ENCODE assay signal across 1 cellular context in the genomic region with DNA sequence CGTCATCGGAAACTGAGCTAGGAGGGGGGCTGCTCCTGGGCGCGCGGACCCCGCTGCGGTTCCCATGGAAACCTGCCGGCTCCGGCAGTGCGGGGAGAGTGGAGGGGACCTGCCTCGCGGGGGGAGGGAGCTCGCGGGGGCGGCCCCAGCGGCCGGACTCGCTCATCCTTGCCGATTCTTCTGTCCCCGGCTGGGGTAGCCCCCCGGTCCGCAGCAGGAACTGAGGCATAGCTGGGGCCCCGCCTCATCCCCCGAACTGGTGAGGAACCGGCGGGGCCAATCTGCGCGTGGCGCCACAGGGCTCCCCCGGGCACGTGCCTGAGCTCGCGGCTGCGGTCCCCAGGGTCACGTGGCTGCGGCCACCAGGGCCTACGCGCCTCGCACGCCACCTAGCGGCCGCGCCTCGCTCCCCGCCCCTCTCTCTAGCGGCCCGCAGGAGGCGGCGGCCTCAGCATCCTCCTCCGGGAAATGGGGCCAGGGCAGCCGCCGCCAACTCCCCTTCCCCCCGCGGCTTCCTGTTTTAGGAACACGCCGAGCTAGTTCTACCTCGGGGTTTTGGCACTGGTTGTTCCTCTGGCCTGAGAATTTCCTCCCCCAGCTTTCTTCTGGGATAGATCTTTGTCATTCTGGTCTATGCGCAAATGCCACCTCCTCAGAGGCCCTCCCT.
TF ChIP-seq lines count a peak whose summit lies in the region.

No MANE protein-coding gene starts in this region.

TF ChIP-seq in K562, 482 proteins besides CTCF, POLR2A, EP300 and RAD21 (continues in another document):
- TF ChIP-seq ZNF197 (CRISPR knock-in tag; IDR thresholded peaks at IDR 0.05; ENCODE audit: low read depth) = no peak
- no peak for TF ChIP-seq SP2 (IDR thresholded peaks at IDR 0.05; ENCODE audit: extremely low read depth, low read depth, low read length, poor library complexity, severe bottlenecking)
- TF ChIP-seq, protein P1, sequence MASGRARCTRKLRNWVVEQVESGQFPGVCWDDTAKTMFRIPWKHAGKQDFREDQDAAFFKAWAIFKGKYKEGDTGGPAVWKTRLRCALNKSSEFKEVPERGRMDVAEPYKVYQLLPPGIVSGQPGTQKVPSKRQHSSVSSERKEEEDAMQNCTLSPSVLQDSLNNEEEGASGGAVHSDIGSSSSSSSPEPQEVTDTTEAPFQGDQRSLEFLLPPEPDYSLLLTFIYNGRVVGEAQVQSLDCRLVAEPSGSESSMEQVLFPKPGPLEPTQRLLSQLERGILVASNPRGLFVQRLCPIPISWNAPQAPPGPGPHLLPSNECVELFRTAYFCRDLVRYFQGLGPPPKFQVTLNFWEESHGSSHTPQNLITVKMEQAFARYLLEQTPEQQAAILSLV (tag; IDR thresholded peaks at IDR 0.05) = no peak
- no peak for TF ChIP-seq RBM15 (IDR thresholded peaks at IDR 0.05; ENCODE audit: insufficient read depth, low read length)
- no peak for TF ChIP-seq SNRNP70 (optimal IDR thresholded peaks at IDR 0.05; ENCODE audit: low read depth, low read length)
- TF ChIP-seq RB1 (IDR thresholded peaks at IDR 0.05; ENCODE audit: low read depth) = peak; percentile 97
- no peak for TF ChIP-seq ZNF408 (CRISPR knock-in tag; IDR thresholded peaks at IDR 0.05; ENCODE audit: low read depth)
- no peak for TF ChIP-seq PREB (CRISPR knock-in tag; IDR thresholded peaks at IDR 0.05)
- peak; percentile 90; the same call in 1 of the 2 replicates for TF ChIP-seq MTA3 (IDR thresholded peaks at IDR 0.05; ENCODE audit: borderline replicate concordance)
- peak; percentile 88 for TF ChIP-seq CTCFL (IDR thresholded peaks at IDR 0.05; ENCODE audit: borderline replicate concordance, insufficient read depth, low read depth, low read length, poor library complexity, severe bottlenecking)
- no peak for TF ChIP-seq ZNF134 (CRISPR knock-in tag; conservative IDR thresholded peaks at IDR 0.05)
- TF ChIP-seq DNMT1 (IDR thresholded peaks at IDR 0.05) = no peak
- TF ChIP-seq ZNF224 (CRISPR knock-in tag; IDR thresholded peaks at IDR 0.05) = peak; percentile 96
- TF ChIP-seq ZNF174 (CRISPR knock-in tag; IDR thresholded peaks at IDR 0.05) = no peak
- no peak; the same call in none of the 2 replicates for TF ChIP-seq MBD2 (IDR thresholded peaks at IDR 0.05; ENCODE audit: borderline replicate concordance, low read depth)
- TF ChIP-seq, protein P2, sequence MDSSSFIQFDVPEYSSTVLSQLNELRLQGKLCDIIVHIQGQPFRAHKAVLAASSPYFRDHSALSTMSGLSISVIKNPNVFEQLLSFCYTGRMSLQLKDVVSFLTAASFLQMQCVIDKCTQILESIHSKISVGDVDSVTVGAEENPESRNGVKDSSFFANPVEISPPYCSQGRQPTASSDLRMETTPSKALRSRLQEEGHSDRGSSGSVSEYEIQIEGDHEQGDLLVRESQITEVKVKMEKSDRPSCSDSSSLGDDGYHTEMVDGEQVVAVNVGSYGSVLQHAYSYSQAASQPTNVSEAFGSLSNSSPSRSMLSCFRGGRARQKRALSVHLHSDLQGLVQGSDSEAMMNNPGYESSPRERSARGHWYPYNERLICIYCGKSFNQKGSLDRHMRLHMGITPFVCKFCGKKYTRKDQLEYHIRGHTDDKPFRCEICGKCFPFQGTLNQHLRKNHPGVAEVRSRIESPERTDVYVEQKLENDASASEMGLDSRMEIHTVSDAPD (CRISPR knock-in tag; IDR thresholded peaks at IDR 0.05) = no peak
- no peak for TF ChIP-seq STAT5B (CRISPR knock-in tag; IDR thresholded peaks at IDR 0.05)
- TF ChIP-seq ZNF263 (CRISPR knock-in tag; IDR thresholded peaks at IDR 0.05; ENCODE audit: borderline replicate concordance) = peak; percentile 87
- no peak for TF ChIP-seq ZNF79 (CRISPR knock-in tag; IDR thresholded peaks at IDR 0.05; ENCODE audit: low read depth)
- TF ChIP-seq BRD9 (IDR thresholded peaks at IDR 0.05; ENCODE audit: low read depth, partially characterized antibody) = no peak
- TF ChIP-seq, protein P3, sequence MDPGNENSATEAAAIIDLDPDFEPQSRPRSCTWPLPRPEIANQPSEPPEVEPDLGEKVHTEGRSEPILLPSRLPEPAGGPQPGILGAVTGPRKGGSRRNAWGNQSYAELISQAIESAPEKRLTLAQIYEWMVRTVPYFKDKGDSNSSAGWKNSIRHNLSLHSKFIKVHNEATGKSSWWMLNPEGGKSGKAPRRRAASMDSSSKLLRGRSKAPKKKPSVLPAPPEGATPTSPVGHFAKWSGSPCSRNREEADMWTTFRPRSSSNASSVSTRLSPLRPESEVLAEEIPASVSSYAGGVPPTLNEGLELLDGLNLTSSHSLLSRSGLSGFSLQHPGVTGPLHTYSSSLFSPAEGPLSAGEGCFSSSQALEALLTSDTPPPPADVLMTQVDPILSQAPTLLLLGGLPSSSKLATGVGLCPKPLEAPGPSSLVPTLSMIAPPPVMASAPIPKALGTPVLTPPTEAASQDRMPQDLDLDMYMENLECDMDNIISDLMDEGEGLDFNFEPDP (CRISPR knock-in tag; IDR thresholded peaks at IDR 0.05) = no peak
- TF ChIP-seq NR2C1 (IDR thresholded peaks at IDR 0.05) = no peak
- no peak; the same call in 1 of the 2 replicates for TF ChIP-seq NR2C1 (tag; IDR thresholded peaks at IDR 0.05)
- TF ChIP-seq SPI1 (IDR thresholded peaks at IDR 0.05; ENCODE audit: borderline replicate concordance, low read depth, low read length) = no peak
- no peak for TF ChIP-seq RFX5 (IDR thresholded peaks at IDR 0.05; ENCODE audit: low read depth, low read length)
- TF ChIP-seq, protein P4, sequence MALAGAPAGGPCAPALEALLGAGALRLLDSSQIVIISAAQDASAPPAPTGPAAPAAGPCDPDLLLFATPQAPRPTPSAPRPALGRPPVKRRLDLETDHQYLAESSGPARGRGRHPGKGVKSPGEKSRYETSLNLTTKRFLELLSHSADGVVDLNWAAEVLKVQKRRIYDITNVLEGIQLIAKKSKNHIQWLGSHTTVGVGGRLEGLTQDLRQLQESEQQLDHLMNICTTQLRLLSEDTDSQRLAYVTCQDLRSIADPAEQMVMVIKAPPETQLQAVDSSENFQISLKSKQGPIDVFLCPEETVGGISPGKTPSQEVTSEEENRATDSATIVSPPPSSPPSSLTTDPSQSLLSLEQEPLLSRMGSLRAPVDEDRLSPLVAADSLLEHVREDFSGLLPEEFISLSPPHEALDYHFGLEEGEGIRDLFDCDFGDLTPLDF (CRISPR knock-in tag; IDR thresholded peaks at IDR 0.05) = peak; percentile 93
- TF ChIP-seq MTA1 (IDR thresholded peaks at IDR 0.05; ENCODE audit: borderline replicate concordance) = no peak
- TF ChIP-seq TRIM24 (IDR thresholded peaks at IDR 0.05) = peak in 1 of 2 experiments; percentile 54; a peak in 1 of 4 replicates
- TF ChIP-seq NCOA4 (IDR thresholded peaks at IDR 0.05; ENCODE audit: partially characterized antibody) = peak; percentile 82
- no peak for TF ChIP-seq ZNF766 (CRISPR knock-in tag; conservative IDR thresholded peaks at IDR 0.05)
- TF ChIP-seq FOXM1 (IDR thresholded peaks at IDR 0.05; ENCODE audit: low read depth) = no peak
- no peak for TF ChIP-seq FOXM1 (CRISPR knock-in tag; IDR thresholded peaks at IDR 0.05; ENCODE audit: low read depth)
- TF ChIP-seq ID3 (CRISPR knock-in tag; IDR thresholded peaks at IDR 0.05) = no peak
- peak; percentile 80 for TF ChIP-seq ID3 (tag; IDR thresholded peaks at IDR 0.05)
- no peak for TF ChIP-seq SMARCC2 (IDR thresholded peaks at IDR 0.05; ENCODE audit: low read depth)
- TF ChIP-seq MEIS2 (IDR thresholded peaks at IDR 0.05; ENCODE audit: partially characterized antibody) = no peak
- TF ChIP-seq XRCC5 (IDR thresholded peaks at IDR 0.05; ENCODE audit: low read depth, low read length) = 0 out of 2 replicates have a peak, but pooled peaks have one; percentile 52
- no peak; the same call in 1 of the 2 replicates for TF ChIP-seq CREB1 (IDR thresholded peaks at IDR 0.05)
- TF ChIP-seq CREB1 (CRISPR knock-in tag; IDR thresholded peaks at IDR 0.05) = peak; percentile 91
- TF ChIP-seq MEF2D (tag; conservative IDR thresholded peaks at IDR 0.05; ENCODE audit: low read depth) = no peak
- peak; percentile 78 for TF ChIP-seq CBFA2T2 (conservative IDR thresholded peaks at IDR 0.05)
- TF ChIP-seq ARNT (IDR thresholded peaks at IDR 0.05) = no peak
- TF ChIP-seq FOXJ2 (tag; IDR thresholded peaks at IDR 0.05) = no peak
- TF ChIP-seq LEF1 (IDR thresholded peaks at IDR 0.05) = peak; percentile 72
- no peak for TF ChIP-seq U2AF2 (optimal IDR thresholded peaks at IDR 0.05; ENCODE audit: low read depth, low read length)
- TF ChIP-seq GTF2E2 (tag; IDR thresholded peaks at IDR 0.05) = no peak
- 0 out of 2 replicates have a peak, but pooled peaks have one; percentile 10 for TF ChIP-seq GABPA (tag; conservative IDR thresholded peaks at IDR 0.05; ENCODE audit: low read depth)
- TF ChIP-seq DIDO1 (tag; IDR thresholded peaks at IDR 0.05; ENCODE audit: low read depth) = peak; percentile 77
- no peak for TF ChIP-seq IFI16 (CRISPR knock-in tag; IDR thresholded peaks at IDR 0.05)
- TF ChIP-seq HMG20A (CRISPR knock-in tag; conservative IDR thresholded peaks at IDR 0.05) = no peak
- peak; percentile 92; the same call in 1 of the 2 replicates for TF ChIP-seq CBFB (CRISPR knock-in tag; IDR thresholded peaks at IDR 0.05)
- TF ChIP-seq ZNF347 (CRISPR knock-in tag; IDR thresholded peaks at IDR 0.05; ENCODE audit: low read depth) = no peak
- no peak for TF ChIP-seq LARP7 (IDR thresholded peaks at IDR 0.05)
- no peak for TF ChIP-seq ZNF778 (CRISPR knock-in tag; IDR thresholded peaks at IDR 0.05)
- 0 out of 2 replicates have a peak, but pooled peaks have one; percentile 63 for TF ChIP-seq PRMT5 (CRISPR knock-in tag; IDR thresholded peaks at IDR 0.05)
- TF ChIP-seq SMAD3 (CRISPR knock-in tag; conservative IDR thresholded peaks at IDR 0.05) = 0 out of 2 replicates have a peak, but pooled peaks have one; percentile 68
- TF ChIP-seq ZBTB1 (CRISPR knock-in tag; IDR thresholded peaks at IDR 0.05; ENCODE audit: borderline replicate concordance, low read depth) = peak; percentile 94
- TF ChIP-seq CBX5 (IDR thresholded peaks at IDR 0.05; ENCODE audit: borderline replicate concordance, low read depth) = no peak
- no peak for TF ChIP-seq MTA2 (IDR thresholded peaks at IDR 0.05; ENCODE audit: low read depth)
- TF ChIP-seq ILF3 (IDR thresholded peaks at IDR 0.05; ENCODE audit: borderline replicate concordance) = no peak
- no peak for TF ChIP-seq ZNF512 (tag; IDR thresholded peaks at IDR 0.05)
- no peak for TF ChIP-seq PATZ1 (CRISPR knock-in tag; IDR thresholded peaks at IDR 0.05; ENCODE audit: borderline replicate concordance)
- no peak for TF ChIP-seq POLR2AphosphoS5 (IDR thresholded peaks at IDR 0.05; ENCODE audit: control insufficient read depth, insufficient read depth, low read depth, low read length)
- TF ChIP-seq PHF8 (IDR thresholded peaks at IDR 0.05; ENCODE audit: borderline replicate concordance, low read length) = peak; percentile 41; the same call in 1 of the 2 replicates
